Comparison of ENCODE assay signal across 8 cellular contexts in the genomic region with DNA sequence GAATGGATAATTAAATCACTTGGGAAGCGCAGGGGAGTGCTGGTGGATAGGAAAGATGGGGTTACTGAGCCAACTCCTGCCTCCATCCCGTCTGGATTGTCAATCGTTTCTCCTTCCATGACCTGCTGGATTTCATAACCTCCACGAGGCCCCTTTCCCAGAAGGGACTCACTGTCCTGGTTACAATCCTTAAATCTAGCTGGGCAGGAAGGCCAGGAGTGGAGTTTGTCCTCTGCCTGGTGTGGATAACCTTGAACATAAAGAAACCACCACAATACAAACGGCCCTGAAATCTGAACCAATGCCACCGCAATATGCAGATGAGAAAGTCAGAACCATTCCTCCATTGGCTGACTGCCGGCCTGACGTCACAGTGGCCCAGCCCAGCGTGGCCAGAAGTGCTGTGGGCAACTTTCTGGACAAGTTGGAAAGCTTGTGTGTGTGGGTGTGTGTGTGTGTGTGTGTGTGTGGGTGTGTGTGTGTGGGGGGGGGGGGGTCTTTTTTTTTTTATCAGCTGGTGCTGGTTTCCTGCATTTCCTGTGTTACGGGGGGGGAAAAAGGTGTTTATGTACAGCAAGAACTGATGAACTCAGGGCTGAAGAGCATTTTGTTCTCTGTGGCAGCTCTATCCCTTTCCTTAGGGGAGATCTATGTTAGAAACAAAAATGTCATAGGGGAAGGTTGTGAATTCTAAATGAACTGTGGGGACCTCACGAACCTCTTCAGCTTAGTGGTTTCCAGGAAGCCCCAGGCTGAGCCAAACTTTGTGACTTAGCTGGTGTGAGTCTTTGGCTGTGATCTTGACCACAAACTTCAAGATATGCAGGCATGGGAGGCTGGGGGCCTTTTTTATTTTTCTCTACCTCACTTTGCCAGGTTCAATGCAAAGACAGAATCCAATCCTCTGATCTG.
DNase-seq lines count a peak whose midpoint lies in the region; ATAC-seq, FAIRE-seq and TF ChIP-seq lines count a peak whose summit lies in the region.

No MANE protein-coding gene starts in this region.

- TF ChIP-seq CTCF in A673 (conservative IDR thresholded peaks at IDR 0.05; ENCODE audit: low read depth, low read length) = no peak
- no peak for TF ChIP-seq CTCF in RWPE2 (IDR thresholded peaks at IDR 0.05; ENCODE audit: poor library complexity, severe bottlenecking)

- intact Hi-C loops in A673 (cut with micrococcal nuclease; ENCODE audit: unreplicated experiment) = no loop called here

- CTCF ChIA-PET in A673 (lab: Charles Lee) = no interaction called here

- H2AFZ ChIP-seq in neuron (ENCODE audit: low read depth, low read length) = peak overlapping the region; percentile 73

- H3K27me3 ChIP-seq in A673 (replicated peaks; ENCODE audit: insufficient read depth, low read depth, low read length, poor library complexity) (no peaks in the 10 kb centered on the region), RWPE2 (ENCODE audit: insufficient read depth, poor library complexity, severe bottlenecking) (no peaks in the 10 kb centered on the region), neuron (ENCODE audit: insufficient read depth, low read length) (no peaks in the 10 kb centered on the region)

- DNase-seq in A673 (ENCODE audit: low spot score) = peak; percentile 95
- DNase-seq in HuH-7.5 (ENCODE audit: low spot score) = peak; percentile 73
- peak; percentile 71 for DNase-seq in RWPE2 (ENCODE audit: low spot score)
- DNase-seq in activated gamma-delta T cell treated with anti-CD3 and anti-CD28 coated beads, Interleukin-2, amount 50 U/mL, for 16 hours (ENCODE audit: low read depth) = peak; percentile 51
- peak; percentile 28 to 66 for DNase-seq in frontal cortex (ENCODE audit: low spot score in 2 of 2)
- DNase-seq in stimulated activated naive CD8-positive, alpha-beta T cell treated with anti-CD3 and anti-CD28 coated beads, Interleukin-15, amount 100 ng/mL, for 72 hours = peak; percentile 47 to 61

- FAIRE-seq in frontal cortex (lab: Jason Lieb, UNC) = no peak

- no peaks in the 10 kb centered on the region for H3K27me3 Mint-ChIP-seq in stimulated activated naive CD8-positive, alpha-beta T cell treated with anti-CD3 and anti-CD28 coated beads, Interleukin-15, amount 100 ng/mL, for 72 hours

- H3K4me1 ChIP-seq in A673 (ENCODE audit: insufficient read depth, low read length, poor library complexity, severe bottlenecking) = peaks cover 17% of the 10 kb centered on the region
- H3K4me1 ChIP-seq in RWPE2 (ENCODE audit: insufficient read depth, poor library complexity, severe bottlenecking) = peaks cover 4% of the 10 kb centered on the region
- peaks cover 6% of the 10 kb centered on the region for H3K4me1 ChIP-seq in neuron (ENCODE audit: insufficient read depth, low read length)

- no peaks in the 10 kb centered on the region for H3K9me3 Mint-ChIP-seq in stimulated activated naive CD8-positive, alpha-beta T cell treated with anti-CD3 and anti-CD28 coated beads, Interleukin-15, amount 100 ng/mL, for 72 hours

- no peaks in the 10 kb centered on the region for H3K36me3 ChIP-seq in A673 (ENCODE audit: insufficient read depth, low read length, poor library complexity, severe bottlenecking)
- no peaks in the 10 kb centered on the region for H3K36me3 ChIP-seq in RWPE2 (ENCODE audit: low read depth)
- no peaks in the 10 kb centered on the region for H3K36me3 ChIP-seq in neuron (ENCODE audit: insufficient read depth, low read length)

- H3K4me1 Mint-ChIP-seq in stimulated activated naive CD8-positive, alpha-beta T cell treated with anti-CD3 and anti-CD28 coated beads, Interleukin-15, amount 100 ng/mL, for 72 hours = peaks cover 37% of the 10 kb centered on the region

- no peaks in the 10 kb centered on the region for H3K9me3 ChIP-seq in A673 (ENCODE audit: low read depth, low read length, poor library complexity, severe bottlenecking)
- H3K9me3 ChIP-seq in RWPE2 (ENCODE audit: severe bottlenecking) = no peaks in the 10 kb centered on the region
- no peaks in the 10 kb centered on the region for H3K9me3 ChIP-seq in neuron (ENCODE audit: low read length)

- ATAC-seq in GM19372 (IDR thresholded peaks at IDR 0.05; ENCODE audit: low read depth, unreplicated experiment) (peak; percentile 97), RWPE2 (ENCODE audit: low read depth) (peak; percentile 96)
- ATAC-seq in stimulated activated naive CD8-positive, alpha-beta T cell treated with anti-CD3 and anti-CD28 coated beads, Interleukin-15, amount 100 ng/mL, for 72 hours = peak; percentile 84

- H3K4me3 ChIP-seq in A673 (ENCODE audit: low read depth, low read length, poor library complexity, severe bottlenecking) = peak overlapping the region; percentile 7
- H3K4me3 ChIP-seq in RWPE2 (ENCODE audit: severe bottlenecking) = no peak overlapping the region
- peak overlapping the region; percentile 40 for H3K4me3 ChIP-seq in neuron (ENCODE audit: low read length)

- BruUV-seq in A673 (replicated peaks; lab: Mats Ljungman, UMichigan) = no TSS peak

- H3K4me3 Mint-ChIP-seq in stimulated activated naive CD8-positive, alpha-beta T cell treated with anti-CD3 and anti-CD28 coated beads, Interleukin-15, amount 100 ng/mL, for 72 hours = peak overlapping the region; percentile 74 to 90

- POLR2A ChIA-PET in A673 (lab: Charles Lee; ENCODE audit: low non-redundant PET) = interaction anchor here (0.6 to 0.8 kb wide), 2 partner anchors 112 to 851 kb away, joined by 8 to 14 read pairs; no protein-coding TSS in a partner anchor

- H3K27ac Mint-ChIP-seq in stimulated activated naive CD8-positive, alpha-beta T cell treated with anti-CD3 and anti-CD28 coated beads, Interleukin-15, amount 100 ng/mL, for 72 hours = peak overlapping the region; percentile 54 to 96

- H3K27ac ChIP-seq in A673 (ENCODE audit: low read depth, low read length, poor library complexity, severe bottlenecking) = peak overlapping the region; percentile 76
- peak overlapping the region; percentile 5 for H3K27ac ChIP-seq in RWPE2 (ENCODE audit: poor library complexity, severe bottlenecking)
